19 cellular contexts compared by ENCODE assay signal in the genomic region with DNA sequence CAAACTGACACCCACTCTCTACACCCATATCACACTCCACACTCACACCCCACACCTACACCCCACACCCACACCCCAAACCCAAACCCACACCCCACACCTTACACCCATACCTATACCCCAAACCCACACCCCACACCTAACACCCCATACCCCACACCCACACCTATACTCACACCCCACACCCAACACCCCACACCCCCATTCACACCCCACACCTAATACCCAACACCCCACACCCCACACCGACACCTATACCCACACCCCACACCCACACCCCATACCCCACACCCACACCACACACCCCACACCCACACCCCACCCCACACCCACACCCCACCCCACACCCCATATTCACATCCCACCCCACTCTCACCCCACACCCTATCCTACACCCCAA. TPM values are rescaled to one million over a fixed set of nuclear protein-coding genes. Genes with fewer than 3 reads are reported as not detected.
DNase-seq lines count a peak whose midpoint lies in the region; ATAC-seq and TF ChIP-seq lines count a peak whose summit lies in the region.
"Had no signal": no experiment of that assay in that cellular context is flagged by ENCODE, and none has a peak within 500 bp of the region (broad histone marks: within the 10 kb centered on the region; RNA-seq: fewer than 3 reads in every experiment).

No MANE protein-coding gene starts in this region.

- H3K27ac Mint-ChIP-seq in stimulated activated naive CD8-positive, alpha-beta T cell treated with anti-CD3 and anti-CD28 coated beads, Interleukin-15, amount 100 ng/mL, for 72 hours, result no peak overlapping the region
- peak overlapping the region in 1 of 2 donors; percentile 77 for H3K27ac Mint-ChIP-seq in natural killer cell
- H3K27ac Mint-ChIP-seq: B cell; CD14-positive monocyte; CD4-positive, alpha-beta T cell; GM23338 had no signal

- intact Hi-C loops in natural killer cell (cut with micrococcal nuclease) (no loop called here), vagina (cut with DNase I) (no loop called here)

- H3K27me3 Mint-ChIP-seq in stimulated activated naive CD8-positive, alpha-beta T cell treated with anti-CD3 and anti-CD28 coated beads, Interleukin-15, amount 100 ng/mL, for 72 hours, result no peaks in the 10 kb centered on the region
- H3K27me3 Mint-ChIP-seq in natural killer cell (ENCODE audit: low read depth in 2 of 2), result no peaks in the 10 kb centered on the region
- H3K27me3 Mint-ChIP-seq: B cell; CD4-positive, alpha-beta T cell had no signal

- H3K36me3 ChIP-seq in vagina, result peaks cover 0 to 7% of the 10 kb centered on the region in 2 donors

- H3K27ac ChIP-seq in vagina, result peak overlapping the region; percentile 76
- H3K27ac ChIP-seq: 22Rv1, BLaER1 had no signal

- TF ChIP-seq POLR2A in vagina (IDR thresholded peaks at IDR 0.05), result no peak

- H3K4me1 ChIP-seq in vagina, result peaks cover 18% of the 10 kb centered on the region

- no peaks in the 10 kb centered on the region for H3K9me3 Mint-ChIP-seq in stimulated activated naive CD8-positive, alpha-beta T cell treated with anti-CD3 and anti-CD28 coated beads, Interleukin-15, amount 100 ng/mL, for 72 hours
- H3K9me3 Mint-ChIP-seq in natural killer cell, result no peaks in the 10 kb centered on the region
- H3K9me3 Mint-ChIP-seq: CD14-positive monocyte; CD4-positive, alpha-beta T cell; GM23338; H9 had no signal

- no peaks in the 10 kb centered on the region for H3K36me3 Mint-ChIP-seq in natural killer cell
- H3K36me3 Mint-ChIP-seq: CD14-positive monocyte had no signal

- no peak overlapping the region for H3K4me3 Mint-ChIP-seq in stimulated activated naive CD8-positive, alpha-beta T cell treated with anti-CD3 and anti-CD28 coated beads, Interleukin-15, amount 100 ng/mL, for 72 hours
- H3K4me3 Mint-ChIP-seq in natural killer cell, result no peak overlapping the region
- H3K4me3 Mint-ChIP-seq: B cell; CD14-positive monocyte; CD4-positive, alpha-beta T cell; GM23338; H9 had no signal

- peaks cover 21% of the 10 kb centered on the region for H3K4me1 Mint-ChIP-seq in stimulated activated naive CD8-positive, alpha-beta T cell treated with anti-CD3 and anti-CD28 coated beads, Interleukin-15, amount 100 ng/mL, for 72 hours
- H3K4me1 Mint-ChIP-seq in natural killer cell, result peaks cover 0 to 22% of the 10 kb centered on the region in 2 donors
- H3K4me1 Mint-ChIP-seq: GM23338 had no signal

- H3K27me3 ChIP-seq in vagina, result no peaks in the 10 kb centered on the region
- H3K27me3 ChIP-seq: BLaER1 had no signal

- TF ChIP-seq CTCF in natural killer cell (IDR thresholded peaks at IDR 0.05) (no peak), vagina (IDR thresholded peaks at IDR 0.05) (no peak)

- DNase-seq in stimulated activated naive CD8-positive, alpha-beta T cell treated with anti-CD3 and anti-CD28 coated beads, Interleukin-15, amount 100 ng/mL, for 72 hours, result no peak
- no peak for DNase-seq in stimulated activated naive CD8-positive, alpha-beta T cell treated with anti-CD3 and anti-CD28 coated beads, Interleukin-15, Interleukin-2, amounts not matched to agents 100 U/mL and 50 U/mL, for 24 hours
- DNase-seq in natural killer cell (peak; percentile 35), vagina (ENCODE audit: extremely low spot score in 2 of 2) (no peak), SKM-1 (lab: John Stamatoyannopoulos, UW; ENCODE audit: unreplicated experiment) (no peak), GM19238 (ENCODE audit: insufficient read length, low spot score) (no peak), NOMO-1 (lab: John Stamatoyannopoulos, UW; ENCODE audit: unreplicated experiment in 2 of 2) (no peak)
- DNase-seq: Caco-2; CD4-positive, alpha-beta T cell; DMS153; DND-41; H9 had no signal

- ATAC-seq in stimulated activated naive CD8-positive, alpha-beta T cell treated with anti-CD3 and anti-CD28 coated beads, Interleukin-15, amount 100 ng/mL, for 72 hours, result peak; percentile 74
- no peak for ATAC-seq in stimulated activated naive CD8-positive, alpha-beta T cell treated with anti-CD3 and anti-CD28 coated beads, Interleukin-15, Interleukin-2, amounts not matched to agents 100 U/mL and 50 U/mL, for 24 hours
- peak; percentile 45 for ATAC-seq in esophagus mucosa
- ATAC-seq in natural killer cell, result peak; percentile 27 to 47 (median 32)
- ATAC-seq: GM23338, HCT116 had no signal

- no peak overlapping the region for H3K4me3 ChIP-seq in vagina
- H3K4me3 ChIP-seq: BLaER1, GM23338 had no signal

- H3K9me3 ChIP-seq in vagina, result no peaks in the 10 kb centered on the region
- H3K9me3 ChIP-seq: BLaER1, Caco-2 had no signal

RNA-seq across cellular contexts. Expression of gene TMEM120B, which starts 38.5 kb away (rescaled TPM):
- total RNA-seq in esophagus mucosa, result 4.1 TPM
- 1 to 10 TPM; 6.3 to 8.4 (median 7.9) TPM for total RNA-seq in natural killer cell
- 3.9 TPM for total RNA-seq in vagina

RNA-seq across cellular contexts. Expression of gene RHOF, which starts 42.5 kb away (rescaled TPM):
- 5.9 TPM for total RNA-seq in esophagus mucosa
- 100 to 1,000 TPM; 146 to 201 (median 177) TPM for total RNA-seq in natural killer cell
- total RNA-seq in vagina, result 16.5 TPM

RNA-seq across cellular contexts. Expression of gene SETD1B, which starts 52.8 kb away (rescaled TPM):
- total RNA-seq in esophagus mucosa, result 16.3 TPM
- 10 to 100 TPM; 55.1 to 57.5 (median 56.2) TPM for total RNA-seq in natural killer cell
- total RNA-seq in vagina, result 10.6 TPM
